10 cellular contexts compared by ENCODE assay signal in the genomic region with DNA sequence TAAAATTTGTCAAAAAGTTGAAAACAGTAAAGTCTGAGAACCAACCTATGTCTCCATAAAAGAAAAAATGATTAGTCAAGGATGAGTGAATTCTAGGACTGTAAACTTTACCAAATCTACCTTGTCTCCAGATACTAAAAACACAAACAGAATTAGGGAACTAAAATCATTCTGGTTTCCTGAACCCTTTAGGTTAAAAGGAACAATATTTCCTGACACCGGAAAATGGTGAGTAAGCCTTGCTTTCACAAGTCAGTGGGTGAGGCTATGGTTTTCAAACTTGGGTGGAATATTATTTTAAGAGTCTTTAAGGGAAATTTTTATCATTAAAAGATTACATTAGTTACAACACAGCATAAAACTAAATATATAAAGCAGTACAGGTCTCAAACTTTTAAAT.
DNase-seq lines count a peak whose midpoint lies in the region; ATAC-seq and TF ChIP-seq lines count a peak whose summit lies in the region.
"Had no signal": no experiment of that assay in that cellular context is flagged by ENCODE, and none has a peak within 500 bp of the region (broad histone marks: within the 10 kb centered on the region; RNA-seq: fewer than 3 reads in every experiment).

No MANE protein-coding gene starts in this region.

- H3K27me3 ChIP-seq in rectal smooth muscle tissue (ENCODE audit: control insufficient read depth, insufficient read depth, low read length), result no peaks in the 10 kb centered on the region
- H3K27me3 ChIP-seq: SJSA1 had no signal

- peak; percentile 64 for DNase-seq in GF-D8 (lab: John Stamatoyannopoulos, UW)
- DNase-seq in NOMO-1 treated with DMSO at 0.1 percent for 48 hours (lab: John Stamatoyannopoulos, UW; ENCODE audit: unreplicated experiment), result peak; percentile 67
- DNase-seq in coronary artery (ENCODE audit: low spot score), result no peak
- no peak for DNase-seq in HCEC 1CT
- DNase-seq: right cardiac atrium had no signal

- H3K4me1 ChIP-seq in rectal smooth muscle tissue (ENCODE audit: control insufficient read depth, insufficient read depth, low read length), result peaks cover 3% of the 10 kb centered on the region
- H3K4me1 ChIP-seq: SJSA1 had no signal

- H3K9ac ChIP-seq in rectal smooth muscle tissue (ENCODE audit: low read length), result no peak overlapping the region

- ATAC-seq in GM18511 (IDR thresholded peaks at IDR 0.05; ENCODE audit: unreplicated experiment) (no peak), HG03139 (IDR thresholded peaks at IDR 0.05; ENCODE audit: unreplicated experiment) (no peak), HG02588 (IDR thresholded peaks at IDR 0.05; ENCODE audit: unreplicated experiment) (no peak)

- H3K4me3 ChIP-seq in coronary artery (peak overlapping the region; percentile 98), rectal smooth muscle tissue (ENCODE audit: low read length) (peak overlapping the region; percentile 33)
- H3K4me3 ChIP-seq: SJSA1 had no signal

- TF ChIP-seq CTCF in coronary artery (IDR thresholded peaks at IDR 0.05), result no peak

- no peaks in the 10 kb centered on the region for H3K36me3 ChIP-seq in rectal smooth muscle tissue (ENCODE audit: control insufficient read depth, insufficient read depth, low read length)

- H3K27ac ChIP-seq in coronary artery (peak overlapping the region; percentile 23 to 93), rectal smooth muscle tissue (ENCODE audit: low read depth, low read length) (no peak overlapping the region)
- H3K27ac ChIP-seq: SJSA1 had no signal

Comparison
In these comparisons a context has a peak if more than half of its experiments do, and no peak if none do; other contexts are left out.
1. DNase-seq: peak in GF-D8 (single experiment) and NOMO-1 treated with DMSO at 0.1 percent for 48 hours (single experiment); none in coronary artery (single experiment) and HCEC 1CT (single experiment).